Comparison of ENCODE assay signal across 21 cellular contexts in genomic region chr3:134620476-134621115, GRCh38. TPM values are rescaled to one million over a fixed set of nuclear protein-coding genes. Genes with fewer than 3 reads are reported as not detected.
"Had no signal": no experiment of that assay in that cellular context is flagged by ENCODE, and none has a peak within 500 bp of the region (broad histone marks: within the 10 kb centered on the region; RNA-seq: fewer than 3 reads in every experiment).

No MANE protein-coding gene starts in this region.

- H3K4me3 ChIP-seq: heart left ventricle, lung, suprapubic skin, tibial artery, upper lobe of left lung, uterus had no signal

- DNase-seq: cerebellar nuclear complex; dermis blood vessel endothelial cell; effector CD4-positive, alpha-beta T cell; foreskin melanocyte; heart left ventricle; left ventricle myocardium superior; mesenchymal stem cell; naive thymus-derived CD4-positive, alpha-beta T cell; nephron progenitor cell; small intestine; stimulated activated CD4-positive, alpha-beta T cell treated with anti-CD3 and anti-CD28 coated beads, Interleukin-2, amount 100 ng/mL, for 48 hours; stimulated activated naive CD4-positive, alpha-beta T cell treated with Interleukin-2 at 50 U/mL for 16 hours; upper lobe of left lung; uterus had no signal

- H3K9me3 ChIP-seq: heart left ventricle, neutrophil, suprapubic skin, tibial artery, upper lobe of left lung, uterus had no signal

- H3K27me3 ChIP-seq: heart left ventricle, neutrophil, suprapubic skin, tibial artery, upper lobe of left lung, uterus had no signal

- ATAC-seq: heart left ventricle; left colon; left ventricle myocardium superior; naive thymus-derived CD4-positive, alpha-beta T cell had no signal

- H3K4me1 ChIP-seq: heart left ventricle, suprapubic skin, tibial artery, upper lobe of left lung, uterus had no signal

- H3K27ac ChIP-seq: heart left ventricle, neutrophil, suprapubic skin, tibial artery, upper lobe of left lung, uterus had no signal

- H3K36me3 ChIP-seq: upper lobe of left lung, uterus had no signal

RNA-seq across cellular contexts. Expression of gene KY, which starts 30.2 kb away (rescaled TPM):
- total RNA-seq: dermis blood vessel endothelial cell; naive thymus-derived CD4-positive, alpha-beta T cell; pulmonary artery endothelial cell had no signal
- polyA plus RNA-seq: keratinocyte; naive thymus-derived CD4-positive, alpha-beta T cell had no signal
